In the genomic region with DNA sequence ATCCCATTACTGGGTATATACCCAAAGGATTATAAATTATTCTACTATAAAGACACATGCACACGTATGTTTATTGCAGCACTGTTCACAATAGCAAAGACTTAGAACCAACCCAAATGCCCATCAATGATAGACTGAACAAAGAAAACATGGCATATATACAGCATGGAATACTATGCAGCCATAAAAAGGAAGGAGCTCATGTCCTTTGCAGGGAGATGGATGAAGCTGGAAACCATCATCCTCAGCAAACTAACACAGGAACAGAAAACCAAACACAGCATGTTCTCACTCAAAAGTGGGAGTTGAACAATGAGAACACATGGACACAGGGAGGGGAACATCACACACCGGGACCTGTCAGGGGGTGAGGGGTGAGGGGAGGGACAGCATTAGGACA, we compare ENCODE assay signal across 2 cellular contexts.
TF ChIP-seq lines count a peak whose summit lies in the region.

No MANE protein-coding gene starts in this region.

TF ChIP-seq in HEK293, 187 proteins besides CTCF, POLR2A, EP300 and RAD21:
- TF ChIP-seq ZNF146 (tag by site-specific recombination; IDR thresholded peaks at IDR 0.05) = peak; percentile 88
TF ChIP-seq in HEK293: peak in this region for 1; not testable (repeated sequence) for 186.

TF ChIP-seq in K562, 482 proteins besides CTCF, POLR2A, EP300 and RAD21:
- peak; percentile 52 for TF ChIP-seq ZNF146 (CRISPR knock-in tag; IDR thresholded peaks at IDR 0.05; ENCODE audit: unreplicated experiment)
